ENCODE assay signal across 1 cellular context in the genomic region with DNA sequence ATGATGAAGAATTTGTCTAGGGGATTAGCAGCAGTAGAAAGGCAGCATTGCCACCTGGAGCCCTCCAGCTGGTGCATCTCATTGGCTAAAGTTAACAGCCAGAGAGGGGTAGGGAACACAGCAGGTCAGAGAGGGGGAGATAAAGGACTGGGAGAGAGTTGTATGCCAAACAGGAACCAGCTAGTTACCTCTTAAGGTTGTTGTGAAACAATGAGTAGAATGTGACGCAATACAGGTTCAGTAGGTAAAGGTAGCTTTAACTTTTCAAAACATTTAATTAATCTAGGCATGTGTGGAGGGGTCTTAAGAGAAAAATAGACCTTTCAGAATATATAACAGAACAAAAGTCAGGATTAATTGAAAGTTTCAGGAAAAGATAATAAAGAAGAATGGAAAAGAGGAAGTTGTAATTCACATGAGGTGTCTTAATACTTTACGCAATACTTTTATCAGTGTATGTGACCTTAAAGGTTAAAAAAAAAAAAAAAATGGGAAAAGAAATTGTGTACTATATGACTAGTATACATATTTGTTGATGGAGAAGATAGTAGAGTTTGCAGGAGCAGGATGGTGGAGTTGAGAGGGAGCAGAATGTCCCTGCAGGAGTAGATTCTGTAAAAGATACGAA.
A peak's percentile ranks its signal among the peaks of the same experiment; 100 is the strongest.
TF ChIP-seq lines count a peak whose summit lies in the region.

No MANE protein-coding gene starts in this region.

TF ChIP-seq in liver, 16 proteins besides CTCF, POLR2A, EP300 and RAD21 (continued from another document):
- TF ChIP-seq REST (IDR thresholded peaks at IDR 0.05) = peak; percentile 5
- no peak for TF ChIP-seq EGR1 (IDR thresholded peaks at IDR 0.05; ENCODE audit: low read depth in 2 of 2)
- peak in 1 of 2 donors; percentile 4 for TF ChIP-seq RXRA (IDR thresholded peaks at IDR 0.05)
- TF ChIP-seq HNF4A (conservative IDR thresholded peaks at IDR 0.05) = peak in 1 of 2 donors; percentile 20
- TF ChIP-seq GABPA (IDR thresholded peaks at IDR 0.05 in 1 of 2, conservative IDR thresholded peaks at IDR 0.05 in 1 of 2) = no peak
- TF ChIP-seq FOXA1 (IDR thresholded peaks at IDR 0.05) = no peak
- TF ChIP-seq FOXA2 (IDR thresholded peaks at IDR 0.05) = no peak
